18 cellular contexts compared by ENCODE assay signal in the genomic region with DNA sequence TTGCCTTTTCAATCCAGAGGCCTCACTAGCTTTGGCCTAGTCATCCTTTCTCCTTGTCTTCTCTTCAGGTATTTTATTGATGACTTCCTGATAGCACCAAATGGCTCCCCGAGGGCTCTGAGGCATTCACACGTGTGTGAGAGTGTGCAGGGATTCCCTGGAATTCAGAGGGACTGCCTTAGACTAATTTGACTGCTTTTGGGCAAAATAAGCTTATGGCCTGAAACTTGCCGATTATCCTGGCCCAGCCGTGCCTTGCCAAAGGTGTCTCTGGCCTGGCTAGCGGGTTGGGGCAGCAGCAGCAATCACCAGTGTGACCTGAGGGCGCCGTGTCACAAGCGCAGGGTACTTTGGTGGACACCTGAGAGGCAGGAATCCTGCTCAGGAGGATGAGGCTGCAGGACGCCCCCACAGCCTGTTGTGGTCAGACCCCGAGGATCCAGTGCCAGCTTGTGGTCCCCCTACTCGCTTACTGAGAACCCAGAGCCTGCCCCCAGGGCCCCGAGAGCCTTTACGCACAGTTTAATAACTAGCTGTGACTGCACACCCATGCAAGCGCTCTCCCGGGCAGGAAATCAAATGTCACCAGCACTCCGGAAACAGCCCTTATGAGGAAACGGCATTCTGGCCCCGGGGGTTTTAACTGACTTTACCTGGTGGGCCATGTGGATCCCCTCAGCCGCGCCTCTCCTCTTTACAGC.
A peak's percentile ranks its signal among the peaks of the same experiment; 100 is the strongest.
DNase-seq lines count a peak whose midpoint lies in the region; ATAC-seq and TF ChIP-seq lines count a peak whose summit lies in the region.
"Had no signal": no experiment of that assay in that cellular context is flagged by ENCODE, and none has a peak within 500 bp of the region (broad histone marks: within the 10 kb centered on the region; RNA-seq: fewer than 3 reads in every experiment).

No MANE protein-coding gene starts in this region.

- H3K4me2 ChIP-seq in OCI-LY7 (ENCODE audit: low read length), result peak overlapping the region; percentile 44

- H3K4me3 ChIP-seq in OCI-LY7 (ENCODE audit: low read depth, low read length, poor library complexity, severe bottlenecking) (no peak overlapping the region), spleen (no peak overlapping the region)
- H3K4me3 ChIP-seq: breast epithelium, ovary, uterus had no signal

- H3K79me2 ChIP-seq in OCI-LY7 (ENCODE audit: insufficient read depth, low read depth, low read length), result no peaks in the 10 kb centered on the region

- peak; percentile 60 for ATAC-seq in activated naive CD8-positive, alpha-beta T cell treated with anti-CD3 and anti-CD28 coated beads, Interleukin-2, amount 50 U/mL, for 24 hours
- no peak for ATAC-seq in GM18505 (IDR thresholded peaks at IDR 0.05; ENCODE audit: unreplicated experiment)
- ATAC-seq: esophagus mucosa had no signal

- H3K36me3 Mint-ChIP-seq in activated naive CD8-positive, alpha-beta T cell treated with anti-CD3 and anti-CD28 coated beads, Interleukin-2, amount 50 U/mL, for 24 hours (ENCODE audit: low read depth), result no peaks in the 10 kb centered on the region

- TF ChIP-seq CTCF in OCI-LY7 (conservative IDR thresholded peaks at IDR 0.05; ENCODE audit: low read length), result no peak
- no peak for TF ChIP-seq CTCF in spleen (IDR thresholded peaks at IDR 0.05 in 8 of 11, conservative IDR thresholded peaks at IDR 0.05 in 3 of 11)

- H3K36me3 ChIP-seq in OCI-LY7 (ENCODE audit: insufficient read depth, low read length) (no peaks in the 10 kb centered on the region), spleen (no peaks in the 10 kb centered on the region)
- H3K36me3 ChIP-seq: breast epithelium, ovary, uterus had no signal

- H3K4me1 Mint-ChIP-seq in activated naive CD8-positive, alpha-beta T cell treated with anti-CD3 and anti-CD28 coated beads, Interleukin-2, amount 50 U/mL, for 24 hours, result peaks cover 12% of the 10 kb centered on the region

- POLR2A ChIA-PET in OCI-LY7 (lab: Charles Lee), result no interaction called here

- H3K9me3 Mint-ChIP-seq in activated naive CD8-positive, alpha-beta T cell treated with anti-CD3 and anti-CD28 coated beads, Interleukin-2, amount 50 U/mL, for 24 hours, result no peaks in the 10 kb centered on the region
- H3K9me3 Mint-ChIP-seq: stimulated activated naive CD8-positive, alpha-beta T cell treated with anti-CD3 and anti-CD28 coated beads, Interleukin-15, Interleukin-2, amounts not matched to agents 100 ng/mL and 50 ng/mL, for 24 hours; T-helper 1 cell treated with Interleukin-12 subunit alpha and Interleukin-12 subunit beta and Interleukin-4 antibody, amounts not matched to agents 30 μg/mL and 1 μg/mL, for 36 hours had no signal

- H4K20me1 ChIP-seq in OCI-LY7 (ENCODE audit: insufficient read depth, low read length), result no peaks in the 10 kb centered on the region

- no peaks in the 10 kb centered on the region for H3K9me2 ChIP-seq in OCI-LY7 (ENCODE audit: insufficient read depth, low read length)

- H3K4me3 Mint-ChIP-seq in activated naive CD8-positive, alpha-beta T cell treated with anti-CD3 and anti-CD28 coated beads, Interleukin-2, amount 50 U/mL, for 24 hours, result no peak overlapping the region
- H3K4me3 Mint-ChIP-seq: stimulated activated naive CD8-positive, alpha-beta T cell treated with anti-CD3 and anti-CD28 coated beads, Interleukin-15, Interleukin-2, amounts not matched to agents 100 ng/mL and 50 ng/mL, for 24 hours; T-helper 1 cell treated with Interleukin-12 subunit alpha and Interleukin-12 subunit beta and Interleukin-4 antibody, amounts not matched to agents 30 μg/mL and 1 μg/mL, for 36 hours had no signal

- no peaks in the 10 kb centered on the region for H3K9me3 ChIP-seq in OCI-LY7 (ENCODE audit: low read length)
- H3K9me3 ChIP-seq in spleen, result no peaks in the 10 kb centered on the region
- H3K9me3 ChIP-seq: breast epithelium, ovary, uterus had no signal

- H3K27me3 ChIP-seq in spleen (replicated peaks in 1 of 7), result peaks cover 0 to 30% (median 0%) of the 10 kb centered on the region in 7 donors
- H3K27me3 ChIP-seq: breast epithelium, ovary, uterus had no signal

- 28 to 43% (median 31%) methylated on average over 18 to 20 of the region's 20 CpGs for WGBS in spleen, 5 donors

- no TSS peak for BruUV-seq in OCI-LY7 (replicated peaks; lab: Mats Ljungman, UMichigan)

- CTCF ChIA-PET in OCI-LY7 (lab: Charles Lee; ENCODE audit: unreplicated experiment), result no interaction called here

- H3K27ac Mint-ChIP-seq in activated naive CD8-positive, alpha-beta T cell treated with anti-CD3 and anti-CD28 coated beads, Interleukin-2, amount 50 U/mL, for 24 hours, result no peak overlapping the region
- H3K27ac Mint-ChIP-seq: stimulated activated naive CD8-positive, alpha-beta T cell treated with anti-CD3 and anti-CD28 coated beads, Interleukin-15, Interleukin-2, amounts not matched to agents 100 ng/mL and 50 ng/mL, for 24 hours; T-helper 1 cell treated with Interleukin-12 subunit alpha and Interleukin-12 subunit beta and Interleukin-4 antibody, amounts not matched to agents 30 μg/mL and 1 μg/mL, for 36 hours had no signal

- H2AFZ ChIP-seq in OCI-LY7 (ENCODE audit: low read length), result peak overlapping the region; percentile 90

- no peaks in the 10 kb centered on the region for H3K27me3 Mint-ChIP-seq in activated naive CD8-positive, alpha-beta T cell treated with anti-CD3 and anti-CD28 coated beads, Interleukin-2, amount 50 U/mL, for 24 hours
- H3K27me3 Mint-ChIP-seq: stimulated activated naive CD8-positive, alpha-beta T cell treated with anti-CD3 and anti-CD28 coated beads, Interleukin-15, Interleukin-2, amounts not matched to agents 100 ng/mL and 50 ng/mL, for 24 hours had no signal

- intact Hi-C loops in OCI-LY7 (cut with micrococcal nuclease; ENCODE audit: unreplicated experiment) (loop anchor here (5.0 to 10.0 kb wide), 4 partner anchors 67 to 242 kb away; no protein-coding TSS in a partner anchor), spleen (cut with DNase I; ENCODE audit: low total_unique reads) (loop anchor here (5.0 kb wide), 1 partner anchor 227 kb away; no protein-coding TSS in a partner anchor)

- DNase-seq in activated effector memory CD4-positive, alpha-beta T cell treated with anti-CD3 and anti-CD28 coated beads, Interleukin-2, amount 50 U/mL, for 16 hours, result peak; percentile 60
- DNase-seq in activated effector memory CD4-positive, alpha-beta T cell treated with Interleukin-2 at 50 U/mL for 16 hours, result no peak
- peak; percentile 73 for DNase-seq in OCI-LY7 (ENCODE audit: low spot score)
- peak; percentile 35 for DNase-seq in activated naive CD8-positive, alpha-beta T cell treated with anti-CD3 and anti-CD28 coated beads, Interleukin-2, amount 50 U/mL, for 24 hours
- DNase-seq in spleen, result peak; percentile 70
- no peak for DNase-seq in NCI-H2171 (lab: John Stamatoyannopoulos, UW)
- DNase-seq in HK-2 (ENCODE audit: unreplicated experiment), result no peak
- DNase-seq: activated CD4-positive, CD25-positive, alpha-beta regulatory T cell treated with anti-CD3 and anti-CD28 coated beads, Interleukin-2, amount 50 U/mL, for 72 hours; glutamatergic neuron; Karpas-422; NCI-H1417; ovary; uterus had no signal

- H3K4me1 ChIP-seq in OCI-LY7 (ENCODE audit: insufficient read depth, low read length, poor library complexity, severe bottlenecking) (peaks cover 23% of the 10 kb centered on the region), spleen (peaks cover 0 to 24% (median 17%) of the 10 kb centered on the region in 6 donors)
- H3K4me1 ChIP-seq: breast epithelium, uterus had no signal

- TF ChIP-seq POLR2A in spleen (IDR thresholded peaks at IDR 0.05) (no peak), GM18505 (IDR thresholded peaks at IDR 0.05; ENCODE audit: borderline replicate concordance, extremely low read depth, insufficient read depth, insufficient read length) (no peak)

- H3K27ac ChIP-seq in OCI-LY7 (ENCODE audit: low read depth, low read length, poor library complexity, severe bottlenecking), result peak overlapping the region; percentile 49
- H3K27ac ChIP-seq in spleen, result no peak overlapping the region
- H3K27ac ChIP-seq: breast epithelium, ovary, uterus had no signal

Comparison
In these comparisons a context has a peak if more than half of its experiments do, and no peak if none do; other contexts are left out.
1. DNase-seq: peak in activated effector memory CD4-positive, alpha-beta T cell treated with anti-CD3 and anti-CD28 coated beads, Interleukin-2, amount 50 U/mL, for 16 hours (single experiment), OCI-LY7 (single experiment), activated naive CD8-positive, alpha-beta T cell treated with anti-CD3 and anti-CD28 coated beads, Interleukin-2, amount 50 U/mL, for 24 hours (single experiment) and spleen (single experiment); none in activated effector memory CD4-positive, alpha-beta T cell treated with Interleukin-2 at 50 U/mL for 16 hours (single experiment), NCI-H2171 (single experiment) and HK-2 (single experiment).